ENCODE assay signal across 29 cellular contexts in genomic region chr1:211959221-211959620, GRCh38.
"Had no signal": no experiment of that assay in that cellular context is flagged by ENCODE, and none has a peak within 500 bp of the region (broad histone marks: within the 10 kb centered on the region; RNA-seq: fewer than 3 reads in every experiment).

No MANE protein-coding gene starts in this region.

- ATAC-seq: activated CD4-positive, alpha-beta T cell treated with anti-CD3 and anti-CD28 coated beads for 36 hours; activated T-cell treated with anti-CD3 and anti-CD28 coated beads, Interleukin-2, amount 50 U/mL, for 72 hours; esophagus mucosa had no signal

- H3K27ac ChIP-seq: brain microvascular endothelial cell, coronary artery, dorsolateral prefrontal cortex had no signal

- H3K27me3 Mint-ChIP-seq: activated CD4-positive, alpha-beta memory T cell treated with anti-CD3 and anti-CD28 coated beads for 36 hours; activated CD4-positive, alpha-beta T cell treated with anti-CD3 and anti-CD28 coated beads for 36 hours; activated CD4-positive, alpha-beta T cell treated with anti-CD3 and anti-CD28 coated beads, Interleukin-2, amount 10 ng/mL, durations not matched to agents 24 days and 14 days; activated naive CD8-positive, alpha-beta T cell; activated T-cell treated with anti-CD3 and anti-CD28 coated beads, Interleukin-2, amount 50 U/mL, for 24 hours; central memory CD8-positive, alpha-beta T cell; dendritic cell treated with granulocyte-macrophage colony-stimulating factor and Interleukin-4, amounts not matched to agents 40 ng/mL and 50 ng/mL, for 4 days had no signal

- H3K36me3 ChIP-seq: brain microvascular endothelial cell had no signal

- FAIRE-seq: astrocyte, bronchial epithelial cell, frontal cortex had no signal

- H3K27ac Mint-ChIP-seq: activated CD4-positive, alpha-beta memory T cell treated with anti-CD3 and anti-CD28 coated beads for 36 hours; activated CD4-positive, alpha-beta T cell treated with anti-CD3 and anti-CD28 coated beads for 36 hours; activated CD4-positive, alpha-beta T cell treated with anti-CD3 and anti-CD28 coated beads, Interleukin-2, amount 10 ng/mL, durations not matched to agents 24 days and 14 days; activated naive CD8-positive, alpha-beta T cell; activated T-cell treated with anti-CD3 and anti-CD28 coated beads, Interleukin-2, amount 50 U/mL, for 24 hours; activated T-cell treated with anti-CD3 and anti-CD28 coated beads, Interleukin-2, amount 50 U/mL, for 72 hours; dendritic cell treated with granulocyte-macrophage colony-stimulating factor and Interleukin-4, amounts not matched to agents 40 ng/mL and 50 ng/mL, for 4 days; endodermal cell had no signal

- H3K27me3 ChIP-seq: brain microvascular endothelial cell, dorsolateral prefrontal cortex had no signal

- DNase-seq: activated CD4-positive, alpha-beta memory T cell treated with anti-CD3 and anti-CD28 coated beads for 36 hours; activated CD4-positive, alpha-beta T cell treated with anti-CD3 and anti-CD28 coated beads for 36 hours; activated CD4-positive, alpha-beta T cell treated with anti-CD3 and anti-CD28 coated beads, Interleukin-2, amount 10 ng/mL, durations not matched to agents 24 days and 14 days; activated CD4-positive, CD25-positive, alpha-beta regulatory T cell; activated CD4-positive, CD25-positive, alpha-beta regulatory T cell treated with anti-CD3 and anti-CD28 coated beads, Interleukin-2, amount 50 U/mL, for 72 hours; activated CD8-positive, alpha-beta memory T cell treated with anti-CD3 and anti-CD28 coated beads, Interleukin-2, amount 50 U/mL, for 48 hours; activated gamma-delta T cell treated with Interleukin-2 at 50 U/mL for 16 hours; activated naive CD4-positive, alpha-beta T cell treated with anti-CD3 and anti-CD28 coated beads, Interleukin-2, amount 50 U/mL, for 16 hours; activated naive CD4-positive, alpha-beta T cell treated with Interleukin-2 at 50 U/mL for 16 hours; activated T-cell treated with anti-CD3 and anti-CD28 coated beads for 4 hours; activated T-cell treated with anti-CD3 and anti-CD28 coated beads, Interleukin-2, amount 50 U/mL, for 24 hours; activated T-cell treated with anti-CD3 and anti-CD28 coated beads, Interleukin-2, amount 50 U/mL, for 72 hours; amniotic stem cell; anterior cingulate cortex; brain microvascular endothelial cell; dorsolateral prefrontal cortex; effector memory CD4-positive, alpha-beta T cell; endodermal cell; foreskin fibroblast; head of caudate nucleus; T-helper 2 cell had no signal

- H3K4me1 Mint-ChIP-seq: activated CD4-positive, alpha-beta T cell treated with anti-CD3 and anti-CD28 coated beads for 36 hours; central memory CD8-positive, alpha-beta T cell; endodermal cell had no signal

- H3K9me3 Mint-ChIP-seq: activated T-cell treated with anti-CD3 and anti-CD28 coated beads, Interleukin-2, amount 50 U/mL, for 24 hours; activated T-cell treated with anti-CD3 and anti-CD28 coated beads, Interleukin-2, amount 50 U/mL, for 72 hours; central memory CD8-positive, alpha-beta T cell; dendritic cell treated with granulocyte-macrophage colony-stimulating factor and Interleukin-4, amounts not matched to agents 40 ng/mL and 50 ng/mL, for 4 days had no signal

- H3K4me3 ChIP-seq: coronary artery, dorsolateral prefrontal cortex had no signal

- H3K4me3 Mint-ChIP-seq: activated CD4-positive, alpha-beta memory T cell treated with anti-CD3 and anti-CD28 coated beads for 36 hours; activated CD4-positive, alpha-beta T cell treated with anti-CD3 and anti-CD28 coated beads for 36 hours; activated CD4-positive, alpha-beta T cell treated with anti-CD3 and anti-CD28 coated beads, Interleukin-2, amount 10 ng/mL, durations not matched to agents 24 days and 14 days; activated naive CD8-positive, alpha-beta T cell; activated T-cell treated with anti-CD3 and anti-CD28 coated beads, Interleukin-2, amount 50 U/mL, for 24 hours; activated T-cell treated with anti-CD3 and anti-CD28 coated beads, Interleukin-2, amount 50 U/mL, for 72 hours; central memory CD8-positive, alpha-beta T cell; dendritic cell treated with granulocyte-macrophage colony-stimulating factor and Interleukin-4, amounts not matched to agents 40 ng/mL and 50 ng/mL, for 4 days; endodermal cell had no signal
